In the genomic region with DNA sequence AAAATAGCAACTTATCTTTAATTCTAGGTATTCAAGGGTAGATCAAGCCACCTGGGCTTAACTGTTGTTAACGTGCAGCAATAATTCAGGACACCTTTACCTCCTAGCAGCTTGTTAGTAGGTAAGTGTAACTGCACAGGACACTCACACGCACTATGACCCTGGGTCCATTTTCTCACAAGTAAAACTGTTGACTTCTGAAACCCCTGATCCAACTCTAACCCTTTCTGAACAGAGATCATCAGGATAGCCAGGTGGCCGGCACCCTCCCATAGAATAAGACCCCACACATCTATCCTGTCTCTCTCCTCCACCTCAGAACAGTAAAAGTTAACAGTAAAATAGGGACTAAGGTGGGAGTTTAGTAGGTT, we compare ENCODE assay signal across 8 cellular contexts. TPM values are rescaled to one million over a fixed set of nuclear protein-coding genes. Genes with fewer than 3 reads are reported as not detected.
DNase-seq lines count a peak whose midpoint lies in the region; ATAC-seq and TF ChIP-seq lines count a peak whose summit lies in the region.

No MANE protein-coding gene starts in this region.

- no peak for DNase-seq in LNCaP clone FGC (ENCODE audit: low read depth)
- no peak for DNase-seq in dorsolateral prefrontal cortex
- no peak for DNase-seq in trophoblast cell
- DNase-seq in stimulated activated naive CD4-positive, alpha-beta T cell (lab: John Stamatoyannopoulos, UW) = no peak
- DNase-seq in GOT3 (lab: John Stamatoyannopoulos, UW) = no peak
- DNase-seq in NCI-H1930 (lab: John Stamatoyannopoulos, UW) = no peak

- intact Hi-C loops in dorsolateral prefrontal cortex (cut with DNase I) = no loop called here

- H2BK12ac ChIP-seq in trophoblast cell (ENCODE audit: low read length) = no peak overlapping the region

- H3K36me3 ChIP-seq in trophoblast cell (ENCODE audit: control insufficient read depth in 1 of 2, insufficient read depth in 2 of 2, low read length in 2 of 2) = peaks cover 3 to 5% of the 10 kb centered on the region in 2 experiments

- no peak overlapping the region for H3K27ac ChIP-seq in dorsolateral prefrontal cortex
- no peak overlapping the region for H3K27ac ChIP-seq in trophoblast cell (ENCODE audit: low read depth, low read length)

- H3K79me2 ChIP-seq in trophoblast cell (ENCODE audit: control insufficient read depth, insufficient read depth, low read length, poor library complexity) = peaks cover 2% of the 10 kb centered on the region

- peak overlapping the region; percentile 44 for H3K4ac ChIP-seq in trophoblast cell (ENCODE audit: low read depth, low read length)

- H3K9ac ChIP-seq in trophoblast cell (ENCODE audit: low read length) = peak overlapping the region; percentile 77

- ATAC-seq in GM18907 (IDR thresholded peaks at IDR 0.05; ENCODE audit: unreplicated experiment) = peak; percentile 5
- ATAC-seq in HG02642 (IDR thresholded peaks at IDR 0.05; ENCODE audit: poor library complexity, unreplicated experiment) = no peak

- H2AK5ac ChIP-seq in trophoblast cell (ENCODE audit: low read length) = no peak overlapping the region

- H2AFZ ChIP-seq in trophoblast cell (ENCODE audit: insufficient read depth, low read length, poor library complexity) = peak overlapping the region; percentile 97

- H3K4me1 ChIP-seq in trophoblast cell (ENCODE audit: control insufficient read depth in 1 of 2, insufficient read depth in 2 of 2, low read length in 2 of 2) = peaks cover 0 to 5% of the 10 kb centered on the region in 2 experiments

- H3K18ac ChIP-seq in trophoblast cell (ENCODE audit: low read length) = no peak overlapping the region

- WGBS in trophoblast cell (ENCODE audit: extremely low coverage, insufficient coverage, insufficient read length) = no CpG with 5 or more reads among the region's 3 CpGs

- H3K14ac ChIP-seq in trophoblast cell (ENCODE audit: low read length) = no peak overlapping the region

- peaks cover 4% of the 10 kb centered on the region for H3K9me3 ChIP-seq in trophoblast cell (ENCODE audit: insufficient read depth, low read depth, low read length)

- no peaks in the 10 kb centered on the region for H3K79me1 ChIP-seq in trophoblast cell (ENCODE audit: low read length)

- H4K91ac ChIP-seq in trophoblast cell (ENCODE audit: low read depth, low read length) = no peak overlapping the region

- TF ChIP-seq CTCF in LNCaP clone FGC (IDR thresholded peaks at IDR 0.05; ENCODE audit: control insufficient read depth, extremely low read depth, insufficient read depth) = no peak
- no peak for TF ChIP-seq CTCF in dorsolateral prefrontal cortex (IDR thresholded peaks at IDR 0.05 in 54 of 56, conservative IDR thresholded peaks at IDR 0.05 in 2 of 56; ENCODE audit: low read depth in 1 of 56, partially characterized antibody in 56 of 56)

- peak overlapping the region; percentile 62 for H4K8ac ChIP-seq in trophoblast cell (ENCODE audit: low read depth, low read length)

- H3K4me2 ChIP-seq in trophoblast cell (ENCODE audit: low read length) = peak overlapping the region; percentile 90

- no peak overlapping the region for H2BK5ac ChIP-seq in trophoblast cell (ENCODE audit: low read depth, low read length, poor library complexity)

- no peaks in the 10 kb centered on the region for H3K27me3 ChIP-seq in dorsolateral prefrontal cortex
- H3K27me3 ChIP-seq in trophoblast cell (ENCODE audit: insufficient read depth, low read length) = no peaks in the 10 kb centered on the region

- no peak overlapping the region for H3K23ac ChIP-seq in trophoblast cell (ENCODE audit: low read length)

- no peak overlapping the region for H4K12ac ChIP-seq in trophoblast cell (ENCODE audit: low read depth, low read length)

- peak overlapping the region; percentile 67 for H3K4me3 ChIP-seq in LNCaP clone FGC (ENCODE audit: low read depth, low read length)
- peak overlapping the region in 41 of 59 donors; percentile 40 to 84 (median 64) for H3K4me3 ChIP-seq in dorsolateral prefrontal cortex
- H3K4me3 ChIP-seq in trophoblast cell (ENCODE audit: low read depth, low read length) = peak overlapping the region; percentile 92

- no peak overlapping the region for H2BK120ac ChIP-seq in trophoblast cell (ENCODE audit: insufficient read depth, low read length, poor library complexity)

RNA-seq across cellular contexts. Expression of a gene that starts 0.6 kb away (rescaled TPM):
- total RNA-seq in dorsolateral prefrontal cortex = 1 to 10 TPM in 97 of 120 experiments, under 1 TPM in 19, not detected in 4; 0.39 to 6.1 (median 1.9) TPM
- 17.1 and 19.3 TPM in 2 replicates for polyA plus RNA-seq in trophoblast cell (2013)

RNA-seq across cellular contexts. Expression of a gene that starts 11.5 kb away (rescaled TPM):
- under 1 TPM in 12 of 120 experiments, not detected in 108; 0.20 to 0.92 (median 0.37) TPM for total RNA-seq in dorsolateral prefrontal cortex
- polyA plus RNA-seq in trophoblast cell (2013) = not detected in 2 replicates
